In the genomic region with DNA sequence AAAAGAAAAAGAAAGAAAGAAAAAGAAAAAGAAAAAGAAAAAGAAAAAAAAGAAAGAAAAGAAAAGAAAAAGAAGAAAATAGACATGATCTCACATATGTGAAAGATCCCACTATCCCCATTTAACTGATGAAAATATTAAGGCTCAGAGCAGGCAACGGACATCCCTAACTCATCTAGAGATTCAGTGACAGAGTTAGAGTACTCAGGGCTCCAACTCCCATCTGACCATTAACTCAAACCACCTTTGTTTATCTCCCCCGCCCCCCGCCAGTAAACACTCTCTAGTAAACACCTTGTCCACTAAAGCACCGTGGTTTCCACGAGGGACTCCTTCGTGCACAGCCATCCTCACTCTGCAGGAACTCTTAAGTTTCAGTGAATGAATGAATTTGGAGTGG, we compare ENCODE assay signal across 8 cellular contexts.
DNase-seq lines count a peak whose midpoint lies in the region; ATAC-seq and TF ChIP-seq lines count a peak whose summit lies in the region.

No MANE protein-coding gene starts in this region.

- H3F3A ChIP-seq in smooth muscle cell (ENCODE audit: low read depth), result peaks cover 43% of the 10 kb centered on the region

- no peaks in the 10 kb centered on the region for H3K36me3 ChIP-seq in HUES6 (ENCODE audit: control insufficient read depth, insufficient read depth, low read length)
- H3K36me3 ChIP-seq in smooth muscle cell (ENCODE audit: low read depth), result no peaks in the 10 kb centered on the region

- H3K27me3 Mint-ChIP-seq in activated CD8-positive, alpha-beta T cell treated with anti-CD3 and anti-CD28 coated beads, Interleukin-2, amount 10 ng/mL, durations not matched to agents 7 days and 5 days (ENCODE audit: low read depth), result no peaks in the 10 kb centered on the region

- 47% methylated on average over 6 of the region's 6 CpGs for WGBS in smooth muscle cell (ENCODE audit: low lambda C conversion rate)

- H3K36me3 Mint-ChIP-seq in activated CD8-positive, alpha-beta T cell treated with anti-CD3 and anti-CD28 coated beads, Interleukin-2, amount 10 ng/mL, durations not matched to agents 7 days and 5 days (ENCODE audit: low read depth), result peaks cover 28% of the 10 kb centered on the region

- no peaks in the 10 kb centered on the region for H3K9me3 Mint-ChIP-seq in activated CD8-positive, alpha-beta T cell treated with anti-CD3 and anti-CD28 coated beads, Interleukin-2, amount 10 ng/mL, durations not matched to agents 7 days and 5 days (ENCODE audit: insufficient read depth)

- H3K4me2 ChIP-seq in smooth muscle cell, result peak overlapping the region; percentile 85

- no peak for ATAC-seq in activated CD8-positive, alpha-beta T cell treated with anti-CD3 and anti-CD28 coated beads, Interleukin-2, amount 10 ng/mL, durations not matched to agents 7 days and 5 days

- H4K20me1 ChIP-seq in smooth muscle cell (ENCODE audit: low read depth), result no peaks in the 10 kb centered on the region

- H3K4me3 Mint-ChIP-seq in activated CD8-positive, alpha-beta T cell treated with anti-CD3 and anti-CD28 coated beads, Interleukin-2, amount 10 ng/mL, durations not matched to agents 7 days and 5 days, result peak overlapping the region; percentile 93

- no peak for TF ChIP-seq CTCF in smooth muscle cell (IDR thresholded peaks at IDR 0.05; ENCODE audit: borderline replicate concordance, insufficient read depth, poor library complexity, severe bottlenecking)

- H3K9ac ChIP-seq in HUES6 (ENCODE audit: low read length), result peak overlapping the region; percentile 84
- H3K9ac ChIP-seq in smooth muscle cell (ENCODE audit: low read depth), result peak overlapping the region; percentile 96

- H3K4me3 ChIP-seq in HUES6 (ENCODE audit: low read depth, low read length) (peak overlapping the region; percentile 61), iPS-18c (ENCODE audit: insufficient read depth, low read depth, low read length) (peak overlapping the region; percentile 39; the same call in 1 of the 2 replicates), smooth muscle cell (peak overlapping the region; percentile 53)

- POLR2A ChIA-PET in activated CD8-positive, alpha-beta T cell treated with anti-CD3 and anti-CD28 coated beads, Interleukin-2, amount 10 ng/mL, durations not matched to agents 7 days and 5 days (lab: Charles Lee), result interaction anchor here (0.7 to 3.2 kb wide), 6 partner anchors 29 to 145 kb away, joined by 4 to 40 read pairs (median 10); a partner anchor contains a TSS

- H3K4me1 ChIP-seq in HUES6 (ENCODE audit: control insufficient read depth, insufficient read depth, low read length) (peaks cover 47% of the 10 kb centered on the region), smooth muscle cell (ENCODE audit: low read depth) (peaks cover 42% of the 10 kb centered on the region)

- H2AFZ ChIP-seq in smooth muscle cell (ENCODE audit: low read depth), result no peak overlapping the region

- H3K4me1 Mint-ChIP-seq in activated CD8-positive, alpha-beta T cell treated with anti-CD3 and anti-CD28 coated beads, Interleukin-2, amount 10 ng/mL, durations not matched to agents 7 days and 5 days (ENCODE audit: low read depth), result peaks cover 47% of the 10 kb centered on the region

- no peaks in the 10 kb centered on the region for H3K9me3 ChIP-seq in HUES6 (ENCODE audit: control insufficient read depth, insufficient read depth, low read depth, low read length)
- H3K9me3 ChIP-seq in iPS-18c (ENCODE audit: control insufficient read depth, insufficient read depth, low read length), result no peaks in the 10 kb centered on the region
- H3K9me3 ChIP-seq in smooth muscle cell (replicated peaks; ENCODE audit: low read depth), result no peaks in the 10 kb centered on the region

- CTCF ChIA-PET in activated CD8-positive, alpha-beta T cell treated with anti-CD3 and anti-CD28 coated beads, Interleukin-2, amount 10 ng/mL, durations not matched to agents 7 days and 5 days (lab: Charles Lee), result interaction anchor here (1.8 to 7.2 kb wide), 4 partner anchors 15 to 315 kb away, joined by 5 to 124 read pairs (median 84); no protein-coding TSS in a partner anchor

- peaks cover 4% of the 10 kb centered on the region for H3K79me2 ChIP-seq in smooth muscle cell (ENCODE audit: low read depth)

- H3K27ac Mint-ChIP-seq in activated CD8-positive, alpha-beta T cell treated with anti-CD3 and anti-CD28 coated beads, Interleukin-2, amount 10 ng/mL, durations not matched to agents 7 days and 5 days, result peak overlapping the region; percentile 98

- H3K27me3 ChIP-seq in HUES6 (ENCODE audit: control insufficient read depth, insufficient read depth, low read length), result peaks cover 18% of the 10 kb centered on the region
- H3K27me3 ChIP-seq in smooth muscle cell (ENCODE audit: low read depth), result no peaks in the 10 kb centered on the region

- H3K27ac ChIP-seq in HUES6 (ENCODE audit: low read depth, low read length) (peak overlapping the region; percentile 68; the same call in 1 of the 2 replicates), smooth muscle cell (ENCODE audit: low read depth) (peak overlapping the region; percentile 100)

- no peak for DNase-seq in activated CD8-positive, alpha-beta T cell treated with anti-CD3 and anti-CD28 coated beads, Interleukin-2, amount 10 ng/mL, durations not matched to agents 7 days and 5 days
- DNase-seq in smooth muscle cell (lab: John Stamatoyannopoulos, UW; ENCODE audit: unreplicated experiment), result no peak
- no peak for DNase-seq in NCI-H510A (lab: John Stamatoyannopoulos, UW)
- DNase-seq in amygdala (lab: John Stamatoyannopoulos, UW), result no peak
- DNase-seq in DMS79 treated with DMSO at 0.1 percent for 48 hours (lab: John Stamatoyannopoulos, UW), result no peak
- DNase-seq in OCI-M2 (lab: John Stamatoyannopoulos, UW; ENCODE audit: unreplicated experiment), result no peak
